Comparison of ENCODE assay signal across 1 cellular context in the genomic region with DNA sequence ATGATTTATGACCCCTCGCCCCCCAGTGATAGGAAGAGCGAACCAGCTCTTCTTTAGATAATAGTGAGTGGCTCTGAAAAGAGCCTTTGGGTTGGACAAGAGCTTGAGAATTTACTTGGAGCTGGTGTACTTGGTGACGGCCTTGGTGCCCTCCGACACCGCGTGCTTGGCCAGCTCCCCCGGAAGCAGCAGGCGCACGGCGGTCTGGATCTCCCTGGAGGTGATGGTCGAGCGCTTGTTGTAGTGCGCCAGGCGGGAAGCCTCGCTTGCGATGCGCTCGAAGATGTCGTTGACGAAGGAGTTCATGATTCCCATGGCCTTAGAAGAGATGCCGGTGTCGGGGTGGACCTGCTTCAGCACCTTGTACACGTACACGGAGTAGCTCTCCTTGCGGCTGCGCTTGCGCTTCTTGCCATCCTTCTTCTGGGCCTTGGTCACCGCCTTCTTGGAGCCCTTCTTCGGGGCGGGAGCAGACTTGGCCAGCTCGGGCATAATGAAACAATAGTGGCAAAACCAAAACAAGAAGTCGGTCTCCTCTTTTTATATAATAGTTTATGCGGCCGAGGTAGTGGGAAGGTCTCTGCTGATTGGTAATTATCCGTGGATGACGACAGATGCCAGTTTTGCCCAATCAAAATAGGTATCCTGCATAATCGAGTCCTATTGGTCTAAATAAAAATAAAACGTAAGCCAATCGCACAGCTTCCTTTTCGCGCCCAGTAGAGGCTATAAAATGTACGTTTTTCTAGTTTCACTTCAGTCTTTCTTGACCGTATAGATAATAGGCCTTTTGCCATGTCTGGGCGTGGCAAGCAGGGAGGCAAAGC.
TF ChIP-seq lines count a peak whose summit lies in the region.

No MANE protein-coding gene starts in this region.

TF ChIP-seq in K562, 482 proteins besides CTCF, POLR2A, EP300 and RAD21 (continued from another document):
- TF ChIP-seq, protein P1, sequence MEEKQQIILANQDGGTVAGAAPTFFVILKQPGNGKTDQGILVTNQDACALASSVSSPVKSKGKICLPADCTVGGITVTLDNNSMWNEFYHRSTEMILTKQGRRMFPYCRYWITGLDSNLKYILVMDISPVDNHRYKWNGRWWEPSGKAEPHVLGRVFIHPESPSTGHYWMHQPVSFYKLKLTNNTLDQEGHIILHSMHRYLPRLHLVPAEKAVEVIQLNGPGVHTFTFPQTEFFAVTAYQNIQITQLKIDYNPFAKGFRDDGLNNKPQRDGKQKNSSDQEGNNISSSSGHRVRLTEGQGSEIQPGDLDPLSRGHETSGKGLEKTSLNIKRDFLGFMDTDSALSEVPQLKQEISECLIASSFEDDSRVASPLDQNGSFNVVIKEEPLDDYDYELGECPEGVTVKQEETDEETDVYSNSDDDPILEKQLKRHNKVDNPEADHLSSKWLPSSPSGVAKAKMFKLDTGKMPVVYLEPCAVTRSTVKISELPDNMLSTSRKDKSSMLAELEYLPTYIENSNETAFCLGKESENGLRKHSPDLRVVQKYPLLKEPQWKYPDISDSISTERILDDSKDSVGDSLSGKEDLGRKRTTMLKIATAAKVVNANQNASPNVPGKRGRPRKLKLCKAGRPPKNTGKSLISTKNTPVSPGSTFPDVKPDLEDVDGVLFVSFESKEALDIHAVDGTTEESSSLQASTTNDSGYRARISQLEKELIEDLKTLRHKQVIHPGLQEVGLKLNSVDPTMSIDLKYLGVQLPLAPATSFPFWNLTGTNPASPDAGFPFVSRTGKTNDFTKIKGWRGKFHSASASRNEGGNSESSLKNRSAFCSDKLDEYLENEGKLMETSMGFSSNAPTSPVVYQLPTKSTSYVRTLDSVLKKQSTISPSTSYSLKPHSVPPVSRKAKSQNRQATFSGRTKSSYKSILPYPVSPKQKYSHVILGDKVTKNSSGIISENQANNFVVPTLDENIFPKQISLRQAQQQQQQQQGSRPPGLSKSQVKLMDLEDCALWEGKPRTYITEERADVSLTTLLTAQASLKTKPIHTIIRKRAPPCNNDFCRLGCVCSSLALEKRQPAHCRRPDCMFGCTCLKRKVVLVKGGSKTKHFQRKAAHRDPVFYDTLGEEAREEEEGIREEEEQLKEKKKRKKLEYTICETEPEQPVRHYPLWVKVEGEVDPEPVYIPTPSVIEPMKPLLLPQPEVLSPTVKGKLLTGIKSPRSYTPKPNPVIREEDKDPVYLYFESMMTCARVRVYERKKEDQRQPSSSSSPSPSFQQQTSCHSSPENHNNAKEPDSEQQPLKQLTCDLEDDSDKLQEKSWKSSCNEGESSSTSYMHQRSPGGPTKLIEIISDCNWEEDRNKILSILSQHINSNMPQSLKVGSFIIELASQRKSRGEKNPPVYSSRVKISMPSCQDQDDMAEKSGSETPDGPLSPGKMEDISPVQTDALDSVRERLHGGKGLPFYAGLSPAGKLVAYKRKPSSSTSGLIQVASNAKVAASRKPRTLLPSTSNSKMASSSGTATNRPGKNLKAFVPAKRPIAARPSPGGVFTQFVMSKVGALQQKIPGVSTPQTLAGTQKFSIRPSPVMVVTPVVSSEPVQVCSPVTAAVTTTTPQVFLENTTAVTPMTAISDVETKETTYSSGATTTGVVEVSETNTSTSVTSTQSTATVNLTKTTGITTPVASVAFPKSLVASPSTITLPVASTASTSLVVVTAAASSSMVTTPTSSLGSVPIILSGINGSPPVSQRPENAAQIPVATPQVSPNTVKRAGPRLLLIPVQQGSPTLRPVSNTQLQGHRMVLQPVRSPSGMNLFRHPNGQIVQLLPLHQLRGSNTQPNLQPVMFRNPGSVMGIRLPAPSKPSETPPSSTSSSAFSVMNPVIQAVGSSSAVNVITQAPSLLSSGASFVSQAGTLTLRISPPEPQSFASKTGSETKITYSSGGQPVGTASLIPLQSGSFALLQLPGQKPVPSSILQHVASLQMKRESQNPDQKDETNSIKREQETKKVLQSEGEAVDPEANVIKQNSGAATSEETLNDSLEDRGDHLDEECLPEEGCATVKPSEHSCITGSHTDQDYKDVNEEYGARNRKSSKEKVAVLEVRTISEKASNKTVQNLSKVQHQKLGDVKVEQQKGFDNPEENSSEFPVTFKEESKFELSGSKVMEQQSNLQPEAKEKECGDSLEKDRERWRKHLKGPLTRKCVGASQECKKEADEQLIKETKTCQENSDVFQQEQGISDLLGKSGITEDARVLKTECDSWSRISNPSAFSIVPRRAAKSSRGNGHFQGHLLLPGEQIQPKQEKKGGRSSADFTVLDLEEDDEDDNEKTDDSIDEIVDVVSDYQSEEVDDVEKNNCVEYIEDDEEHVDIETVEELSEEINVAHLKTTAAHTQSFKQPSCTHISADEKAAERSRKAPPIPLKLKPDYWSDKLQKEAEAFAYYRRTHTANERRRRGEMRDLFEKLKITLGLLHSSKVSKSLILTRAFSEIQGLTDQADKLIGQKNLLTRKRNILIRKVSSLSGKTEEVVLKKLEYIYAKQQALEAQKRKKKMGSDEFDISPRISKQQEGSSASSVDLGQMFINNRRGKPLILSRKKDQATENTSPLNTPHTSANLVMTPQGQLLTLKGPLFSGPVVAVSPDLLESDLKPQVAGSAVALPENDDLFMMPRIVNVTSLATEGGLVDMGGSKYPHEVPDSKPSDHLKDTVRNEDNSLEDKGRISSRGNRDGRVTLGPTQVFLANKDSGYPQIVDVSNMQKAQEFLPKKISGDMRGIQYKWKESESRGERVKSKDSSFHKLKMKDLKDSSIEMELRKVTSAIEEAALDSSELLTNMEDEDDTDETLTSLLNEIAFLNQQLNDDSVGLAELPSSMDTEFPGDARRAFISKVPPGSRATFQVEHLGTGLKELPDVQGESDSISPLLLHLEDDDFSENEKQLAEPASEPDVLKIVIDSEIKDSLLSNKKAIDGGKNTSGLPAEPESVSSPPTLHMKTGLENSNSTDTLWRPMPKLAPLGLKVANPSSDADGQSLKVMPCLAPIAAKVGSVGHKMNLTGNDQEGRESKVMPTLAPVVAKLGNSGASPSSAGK (IDR thresholded peaks at IDR 0.05), result peak; percentile 87
- peak; percentile 59 for TF ChIP-seq POLR2AphosphoS5 (IDR thresholded peaks at IDR 0.05; ENCODE audit: control insufficient read depth, insufficient read depth, low read depth, low read length)
